22 cellular contexts compared by ENCODE assay signal in genomic region chr9:36138901-36139300, GRCh38. TPM values are rescaled to one million over a fixed set of nuclear protein-coding genes. Genes with fewer than 3 reads are reported as not detected.
A peak's percentile ranks its signal among the peaks of the same experiment; 100 is the strongest.
DNase-seq lines count a peak whose midpoint lies in the region; ATAC-seq, FAIRE-seq and TF ChIP-seq lines count a peak whose summit lies in the region.
"Had no signal": no experiment of that assay in that cellular context is flagged by ENCODE, and none has a peak within 500 bp of the region (broad histone marks: within the 10 kb centered on the region; RNA-seq: fewer than 3 reads in every experiment).

No MANE protein-coding gene starts in this region.

- intact Hi-C loops in naive thymus-derived CD4-positive, alpha-beta T cell (cut with micrococcal nuclease) = loop anchor here (5.0 to 10.0 kb wide), 4 partner anchors 37 to 1024 kb away; partner anchors contain the start of genes ATOSB (in 1 of the 2), GNE (in 1 of the 2) and RNF38 (in 1 of the 2)

- H3K23ac ChIP-seq in neuronal stem cell (ENCODE audit: low read depth, low read length, poor library complexity) = no peak overlapping the region

- H3K36me3 Mint-ChIP-seq in stimulated activated naive CD8-positive, alpha-beta T cell treated with anti-CD3 and anti-CD28 coated beads, Interleukin-15, Interleukin-2, amounts not matched to agents 100 ng/mL and 50 ng/mL, for 24 hours (ENCODE audit: low read depth) = no peaks in the 10 kb centered on the region
- peaks cover 27% of the 10 kb centered on the region for H3K36me3 Mint-ChIP-seq in astrocyte (ENCODE audit: low read depth, unreplicated experiment)
- peaks cover 0 to 32% (median 0%) of the 10 kb centered on the region in 5 donors for H3K36me3 Mint-ChIP-seq in naive thymus-derived CD4-positive, alpha-beta T cell

- no peak for ATAC-seq in stimulated activated naive CD8-positive, alpha-beta T cell treated with anti-CD3 and anti-CD28 coated beads, Interleukin-15, amount 100 ng/mL, for 72 hours
- no peak for ATAC-seq in naive thymus-derived CD4-positive, alpha-beta T cell
- no peak for ATAC-seq in HG03045 (IDR thresholded peaks at IDR 0.05; ENCODE audit: unreplicated experiment)
- ATAC-seq: heart left ventricle had no signal

- H2BK15ac ChIP-seq in neuronal stem cell (ENCODE audit: low read length) = no peak overlapping the region

- POLR2A ChIA-PET in naive thymus-derived CD4-positive, alpha-beta T cell (lab: Charles Lee) = interaction anchor here (1.1 to 2.4 kb wide), 2 partner anchors 13 to 99 kb away, joined by 5 to 11 read pairs; no protein-coding TSS in a partner anchor

- no peaks in the 10 kb centered on the region for H3K36me3 ChIP-seq in astrocyte (ENCODE audit: insufficient read depth, low read length)
- H3K36me3 ChIP-seq in naive thymus-derived CD4-positive, alpha-beta T cell (ENCODE audit: control insufficient read depth in 2 of 3, insufficient read depth in 3 of 3, low read length in 3 of 3) = no peaks in the 10 kb centered on the region
- peaks cover 5 to 8% of the 10 kb centered on the region in 2 donors for H3K36me3 ChIP-seq in neuronal stem cell (replicated peaks in 1 of 2; ENCODE audit: control insufficient read depth in 2 of 2, insufficient read depth in 2 of 2, low read length in 2 of 2)

- H2BK12ac ChIP-seq in neuronal stem cell (ENCODE audit: low read length) = no peak overlapping the region

- H3K27me3 Mint-ChIP-seq in stimulated activated naive CD8-positive, alpha-beta T cell treated with anti-CD3 and anti-CD28 coated beads, Interleukin-15, Interleukin-2, amounts not matched to agents 100 ng/mL and 50 ng/mL, for 24 hours = no peaks in the 10 kb centered on the region
- H3K27me3 Mint-ChIP-seq in stimulated activated naive CD8-positive, alpha-beta T cell treated with anti-CD3 and anti-CD28 coated beads, Interleukin-15, amount 100 ng/mL, for 72 hours = peaks cover 27% of the 10 kb centered on the region
- H3K27me3 Mint-ChIP-seq in astrocyte (ENCODE audit: low read depth, unreplicated experiment) = no peaks in the 10 kb centered on the region
- H3K27me3 Mint-ChIP-seq in naive thymus-derived CD4-positive, alpha-beta T cell = peaks cover 0 to 23% (median 0%) of the 10 kb centered on the region in 5 donors

- no peak overlapping the region for H4K91ac ChIP-seq in neuronal stem cell (ENCODE audit: low read depth, low read length, poor library complexity)

- H3K27ac ChIP-seq in astrocyte (ENCODE audit: low read depth, low read length) (no peak overlapping the region), neuronal stem cell (replicated peaks; ENCODE audit: low read length) (no peak overlapping the region)
- H3K27ac ChIP-seq in naive thymus-derived CD4-positive, alpha-beta T cell (ENCODE audit: low read depth, low read length) = peak overlapping the region; percentile 23
- H3K27ac ChIP-seq: VCaP had no signal

- H3K79me1 ChIP-seq in neuronal stem cell (ENCODE audit: low read depth, low read length) = no peaks in the 10 kb centered on the region

- no peak for FAIRE-seq in astrocyte (lab: Jason Lieb, UNC)
- FAIRE-seq: H1, islet of Langerhans had no signal

- H3K27ac Mint-ChIP-seq in stimulated activated naive CD8-positive, alpha-beta T cell treated with anti-CD3 and anti-CD28 coated beads, Interleukin-15, Interleukin-2, amounts not matched to agents 100 ng/mL and 50 ng/mL, for 24 hours = peak overlapping the region; percentile 42
- no peak overlapping the region for H3K27ac Mint-ChIP-seq in stimulated activated naive CD8-positive, alpha-beta T cell treated with anti-CD3 and anti-CD28 coated beads, Interleukin-15, amount 100 ng/mL, for 72 hours
- H3K27ac Mint-ChIP-seq in astrocyte (ENCODE audit: unreplicated experiment) = no peak overlapping the region
- H3K27ac Mint-ChIP-seq in naive thymus-derived CD4-positive, alpha-beta T cell = peak overlapping the region in 7 of 9 donors; percentile 9 to 100 (median 83)
- H3K27ac Mint-ChIP-seq: activated T-helper 2 cell treated with anti-CD3 and anti-CD28 coated beads, Interferon-gamma antibody, Interleukin-2, Interleukin-4, amounts not matched to agents 10 μg/mL and 5 μg/mL and 100 μg/mL, durations not matched to agents 14 hours and 24 hours and 36 hours had no signal

- no peak overlapping the region for H2BK120ac ChIP-seq in neuronal stem cell (ENCODE audit: low read depth, low read length)

- H3K4me1 ChIP-seq in astrocyte (ENCODE audit: insufficient read depth, low read length) = peaks cover 26% of the 10 kb centered on the region
- H3K4me1 ChIP-seq in naive thymus-derived CD4-positive, alpha-beta T cell (ENCODE audit: control insufficient read depth in 2 of 2, insufficient read depth in 2 of 2, low read length in 2 of 2) = peaks cover 65 to 74% of the 10 kb centered on the region in 2 donors
- H3K4me1 ChIP-seq in neuronal stem cell (ENCODE audit: control insufficient read depth in 2 of 2, insufficient read depth in 1 of 2, low read depth in 1 of 2, low read length in 2 of 2) = peaks cover 14 to 15% of the 10 kb centered on the region in 2 donors

- no peak overlapping the region for H3K9ac ChIP-seq in astrocyte (ENCODE audit: low read length)
- H3K9ac ChIP-seq in neuronal stem cell (ENCODE audit: low read depth, low read length, poor library complexity) = no peak overlapping the region

- no peak overlapping the region for H2AK5ac ChIP-seq in neuronal stem cell (ENCODE audit: low read depth, low read length)

- no peak overlapping the region for H4K8ac ChIP-seq in neuronal stem cell (ENCODE audit: low read depth, low read length)

- H3K14ac ChIP-seq in neuronal stem cell (ENCODE audit: low read length) = no peak overlapping the region

- no peaks in the 10 kb centered on the region for H3K27me3 ChIP-seq in astrocyte (ENCODE audit: insufficient read depth, low read length)
- H3K27me3 ChIP-seq in naive thymus-derived CD4-positive, alpha-beta T cell (ENCODE audit: control insufficient read depth in 2 of 2, insufficient read depth in 2 of 2, low read length in 2 of 2) = no peaks in the 10 kb centered on the region
- H3K27me3 ChIP-seq in neuronal stem cell (ENCODE audit: control insufficient read depth in 3 of 3, insufficient read depth in 3 of 3, low read depth in 1 of 3, low read length in 3 of 3) = peaks cover 0 to 30% (median 24%) of the 10 kb centered on the region in 3 experiments

- H2AFZ ChIP-seq in astrocyte (ENCODE audit: low read depth, low read length) (no peak overlapping the region), neuronal stem cell (ENCODE audit: low read length) (no peak overlapping the region)

- H3K18ac ChIP-seq in neuronal stem cell (ENCODE audit: low read length) = no peak overlapping the region

- no peak overlapping the region for H2BK5ac ChIP-seq in neuronal stem cell (ENCODE audit: low read length)

- peaks cover 70% of the 10 kb centered on the region for H3K4me1 Mint-ChIP-seq in stimulated activated naive CD8-positive, alpha-beta T cell treated with anti-CD3 and anti-CD28 coated beads, Interleukin-15, Interleukin-2, amounts not matched to agents 100 ng/mL and 50 ng/mL, for 24 hours (ENCODE audit: low read depth)
- H3K4me1 Mint-ChIP-seq in stimulated activated naive CD8-positive, alpha-beta T cell treated with anti-CD3 and anti-CD28 coated beads, Interleukin-15, amount 100 ng/mL, for 72 hours = peaks cover 75% of the 10 kb centered on the region
- H3K4me1 Mint-ChIP-seq in astrocyte (ENCODE audit: low read depth, unreplicated experiment) = peaks cover 58% of the 10 kb centered on the region
- H3K4me1 Mint-ChIP-seq in naive thymus-derived CD4-positive, alpha-beta T cell = peaks cover 67 to 77% (median 74%) of the 10 kb centered on the region in 7 donors

- peaks cover 58% of the 10 kb centered on the region for H3K79me2 ChIP-seq in astrocyte (ENCODE audit: insufficient read depth, low read length)

- peaks cover 65% of the 10 kb centered on the region for H4K20me1 ChIP-seq in astrocyte (ENCODE audit: insufficient read depth, low read length)

- TF ChIP-seq CTCF in astrocyte (IDR thresholded peaks at IDR 0.05; ENCODE audit: insufficient read depth, low read depth, low read length) = no peak

- H3K4me3 ChIP-seq in astrocyte (ENCODE audit: insufficient read depth, low read depth, low read length) = no peak overlapping the region
- no peak overlapping the region for H3K4me3 ChIP-seq in naive thymus-derived CD4-positive, alpha-beta T cell (ENCODE audit: low read length)
- peak overlapping the region in 1 of 2 donors; percentile 3 for H3K4me3 ChIP-seq in neuronal stem cell (ENCODE audit: low read length in 2 of 2)
- H3K4me3 ChIP-seq: lung had no signal

- H3K4me2 ChIP-seq in astrocyte (ENCODE audit: low read length) (peak overlapping the region; percentile 99), neuronal stem cell (ENCODE audit: insufficient read depth, low read length, poor library complexity, severe bottlenecking) (no peak overlapping the region)

- CTCF ChIA-PET in naive thymus-derived CD4-positive, alpha-beta T cell (lab: Charles Lee) = interaction anchor here (0.7 to 1.4 kb wide), 2 partner anchors 35 to 238 kb away, joined by 3 to 4 read pairs; no protein-coding TSS in a partner anchor

- no peaks in the 10 kb centered on the region for H3K9me3 Mint-ChIP-seq in stimulated activated naive CD8-positive, alpha-beta T cell treated with anti-CD3 and anti-CD28 coated beads, Interleukin-15, Interleukin-2, amounts not matched to agents 100 ng/mL and 50 ng/mL, for 24 hours
- H3K9me3 Mint-ChIP-seq in stimulated activated naive CD8-positive, alpha-beta T cell treated with anti-CD3 and anti-CD28 coated beads, Interleukin-15, amount 100 ng/mL, for 72 hours = no peaks in the 10 kb centered on the region
- peaks cover 2% of the 10 kb centered on the region for H3K9me3 Mint-ChIP-seq in astrocyte (ENCODE audit: unreplicated experiment)
- H3K9me3 Mint-ChIP-seq in naive thymus-derived CD4-positive, alpha-beta T cell = no peaks in the 10 kb centered on the region
- H3K9me3 Mint-ChIP-seq: activated CD4-positive, alpha-beta memory T cell treated with anti-CD3 and anti-CD28 coated beads, Interleukin-2, amount 10 ng/mL, durations not matched to agents 7 days and 5 days; activated T-helper 2 cell treated with anti-CD3 and anti-CD28 coated beads, Interferon-gamma antibody, Interleukin-2, Interleukin-4, amounts not matched to agents 10 μg/mL and 5 μg/mL and 100 μg/mL, durations not matched to agents 14 hours and 24 hours and 36 hours had no signal

- WGBS in neuronal stem cell (ENCODE audit: extremely low coverage in 2 of 2, insufficient read length in 2 of 2, insufficient replicate concordance in 1 of 2), 2 donors = no CpG with 5 or more reads among the region's 5 CpGs

- no peak for DNase-seq in stimulated activated naive CD8-positive, alpha-beta T cell treated with anti-CD3 and anti-CD28 coated beads, Interleukin-15, amount 100 ng/mL, for 72 hours
- DNase-seq in astrocyte (ENCODE audit: low read depth) (no peak), neuronal stem cell (ENCODE audit: low spot score) (no peak), NCI-H446 (lab: John Stamatoyannopoulos, UW) (no peak)
- DNase-seq in naive thymus-derived CD4-positive, alpha-beta T cell = no peak
- DNase-seq in activated naive CD4-positive, alpha-beta T cell (lab: John Stamatoyannopoulos, UW) = no peak
- DNase-seq: activated CD4-positive, alpha-beta memory T cell treated with anti-CD3 and anti-CD28 coated beads, Interleukin-2, amount 10 ng/mL, durations not matched to agents 7 days and 5 days; anterior cingulate cortex; Calu3; cerebellar nuclear complex; heart left ventricle; NCI-H187 treated with DMSO at 0.1 percent for 48 hours; retina; SW 1271 had no signal

- H3K9me3 ChIP-seq in astrocyte (ENCODE audit: insufficient read depth, low read depth, low read length) = no peaks in the 10 kb centered on the region
- no peaks in the 10 kb centered on the region for H3K9me3 ChIP-seq in naive thymus-derived CD4-positive, alpha-beta T cell (ENCODE audit: control insufficient read depth in 2 of 3, low read length in 3 of 3)
- H3K9me3 ChIP-seq in neuronal stem cell (replicated peaks in 1 of 2; ENCODE audit: control insufficient read depth in 2 of 2, insufficient read depth in 1 of 2, low read depth in 1 of 2, low read length in 2 of 2) = no peaks in the 10 kb centered on the region
- H3K9me3 ChIP-seq: heart left ventricle had no signal

- no peak overlapping the region for H3K4me3 Mint-ChIP-seq in stimulated activated naive CD8-positive, alpha-beta T cell treated with anti-CD3 and anti-CD28 coated beads, Interleukin-15, Interleukin-2, amounts not matched to agents 100 ng/mL and 50 ng/mL, for 24 hours
- no peak overlapping the region for H3K4me3 Mint-ChIP-seq in stimulated activated naive CD8-positive, alpha-beta T cell treated with anti-CD3 and anti-CD28 coated beads, Interleukin-15, amount 100 ng/mL, for 72 hours
- peak overlapping the region; percentile 96 for H3K4me3 Mint-ChIP-seq in astrocyte (ENCODE audit: unreplicated experiment)
- peak overlapping the region in 9 of 10 donors; percentile 2 to 99 (median 89) for H3K4me3 Mint-ChIP-seq in naive thymus-derived CD4-positive, alpha-beta T cell

- no peak overlapping the region for H3K4ac ChIP-seq in neuronal stem cell (ENCODE audit: low read length)

RNA-seq across cellular contexts. Expression of gene GLIPR2, which starts 2.4 kb away (rescaled TPM):
- 150 and 157 TPM in 2 replicates for total RNA-seq in astrocyte
- 10 to 100 TPM in 3 of 5 experiments, 1 to 10 TPM in 2; 7.7 to 74.7 (median 18.6) TPM for total RNA-seq in naive thymus-derived CD4-positive, alpha-beta T cell
- polyA plus RNA-seq in naive thymus-derived CD4-positive, alpha-beta T cell = 10 to 100 TPM; 38.8 to 68.6 TPM
- polyA plus RNA-seq in neuronal stem cell (2013, experiment 1 of 2) = 29.4 TPM
- 30.0 TPM for polyA plus RNA-seq in neuronal stem cell (2013, experiment 2 of 2)

RNA-seq across cellular contexts. Expression of gene CCIN, which starts 30.3 kb away (rescaled TPM):
- total RNA-seq in astrocyte = 1.1 and 1.9 TPM in 2 replicates
- total RNA-seq in naive thymus-derived CD4-positive, alpha-beta T cell = 1 to 10 TPM in 1 of 5 experiments, under 1 TPM in 2, not detected in 2; 0.15 to 3.6 (median 0.56) TPM
- polyA plus RNA-seq in naive thymus-derived CD4-positive, alpha-beta T cell = under 1 TPM in 1 of 2 donors, not detected in 1; 0.41 TPM
- 0.03 TPM for polyA plus RNA-seq in neuronal stem cell (2013, experiment 1 of 2)
- 0.03 TPM for polyA plus RNA-seq in neuronal stem cell (2013, experiment 2 of 2)
- total RNA-seq: activated T-helper 2 cell treated with anti-CD3 and anti-CD28 coated beads, Interferon-gamma antibody, Interleukin-2, Interleukin-4, amounts not matched to agents 10 μg/mL and 5 μg/mL and 100 μg/mL, durations not matched to agents 14 hours and 24 hours and 36 hours; Calu3; NCI-H460 had no signal

RNA-seq across cellular contexts. Expression of gene CLTA, which starts 51.8 kb away (rescaled TPM):
- 386 and 424 TPM in 2 replicates for total RNA-seq in astrocyte
- total RNA-seq in naive thymus-derived CD4-positive, alpha-beta T cell = 100 to 1,000 TPM in 1 of 5 experiments, 10 to 100 TPM in 4; 32.2 to 140 (median 69.5) TPM
- polyA plus RNA-seq in naive thymus-derived CD4-positive, alpha-beta T cell = 100 to 1,000 TPM in 1 of 2 donors, 10 to 100 TPM in 1; 72.0 to 114 TPM
- polyA plus RNA-seq in neuronal stem cell (2013, experiment 1 of 2) = 191 TPM
- 183 TPM for polyA plus RNA-seq in neuronal stem cell (2013, experiment 2 of 2)

Comparison
In these comparisons a context has a peak if more than half of its experiments do, and no peak if none do; other contexts are left out.
1. H3K27ac Mint-ChIP-seq: peak in stimulated activated naive CD8-positive, alpha-beta T cell treated with anti-CD3 and anti-CD28 coated beads, Interleukin-15, Interleukin-2, amounts not matched to agents 100 ng/mL and 50 ng/mL, for 24 hours (single experiment) and naive thymus-derived CD4-positive, alpha-beta T cell (7 of 9); none in stimulated activated naive CD8-positive, alpha-beta T cell treated with anti-CD3 and anti-CD28 coated beads, Interleukin-15, amount 100 ng/mL, for 72 hours (0 of 2) and astrocyte (single experiment).
2. H3K4me3 Mint-ChIP-seq: peak in astrocyte (single experiment) and naive thymus-derived CD4-positive, alpha-beta T cell (9 of 10); none in stimulated activated naive CD8-positive, alpha-beta T cell treated with anti-CD3 and anti-CD28 coated beads, Interleukin-15, Interleukin-2, amounts not matched to agents 100 ng/mL and 50 ng/mL, for 24 hours (single experiment) and stimulated activated naive CD8-positive, alpha-beta T cell treated with anti-CD3 and anti-CD28 coated beads, Interleukin-15, amount 100 ng/mL, for 72 hours (0 of 2).